In the genomic region with DNA sequence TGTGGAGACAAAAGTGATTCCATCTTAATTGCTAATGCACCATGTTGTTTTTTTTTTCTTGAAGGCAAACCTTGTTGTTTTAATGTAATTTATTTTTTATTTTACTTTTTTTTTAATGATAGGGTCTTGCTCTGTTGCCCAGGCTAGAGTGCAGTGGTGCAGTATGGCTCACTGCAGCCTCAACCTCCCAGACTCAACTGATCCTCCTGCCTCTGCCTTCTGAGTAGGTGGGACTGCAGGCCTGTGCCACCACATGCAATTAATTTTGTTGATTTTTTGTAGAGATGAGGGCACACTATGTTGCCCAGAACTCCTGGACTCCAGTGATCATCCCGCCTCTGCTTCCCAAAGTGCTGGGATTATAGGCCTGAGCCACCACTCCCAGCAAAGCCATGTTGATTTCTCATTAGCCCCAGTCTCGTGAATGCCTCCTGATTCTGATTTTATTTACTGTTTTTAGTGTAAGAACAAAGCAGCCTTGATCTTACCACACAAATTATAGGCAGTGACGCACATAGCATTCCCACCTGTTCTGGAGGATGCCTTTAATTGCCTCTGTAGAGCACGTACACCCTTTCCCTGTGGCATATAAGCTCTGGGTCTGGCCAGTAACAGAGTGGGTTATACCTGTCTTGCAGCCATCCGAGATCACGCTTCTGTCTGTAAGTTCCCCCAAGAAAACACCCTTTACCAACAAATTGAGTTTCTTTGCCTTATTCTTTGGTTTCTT, we compare ENCODE assay signal across 1 cellular context.
TF ChIP-seq lines count a peak whose summit lies in the region.

No MANE protein-coding gene starts in this region.

TF ChIP-seq in IMR-90, 13 proteins besides CTCF, POLR2A, EP300 and RAD21:
- TF ChIP-seq CEBPB (IDR thresholded peaks at IDR 0.05; ENCODE audit: low read depth, low read length) (no peak), RFX5 (IDR thresholded peaks at IDR 0.05; ENCODE audit: low read depth, low read length) (no peak)
